Comparison of ENCODE assay signal across 1 cellular context in genomic region chr1:198268784-198269183, GRCh38.
TF ChIP-seq lines count a peak whose summit lies in the region.

No MANE protein-coding gene starts in this region.

TF ChIP-seq in endothelial cell of umbilical vein, 7 proteins besides CTCF, POLR2A, EP300 and RAD21 (continued from another document):
- TF ChIP-seq, protein P1, sequence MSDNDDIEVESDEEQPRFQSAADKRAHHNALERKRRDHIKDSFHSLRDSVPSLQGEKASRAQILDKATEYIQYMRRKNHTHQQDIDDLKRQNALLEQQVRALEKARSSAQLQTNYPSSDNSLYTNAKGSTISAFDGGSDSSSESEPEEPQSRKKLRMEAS (IDR thresholded peaks at IDR 0.05; ENCODE audit: insufficient read depth, insufficient read length), result no peak
- TF ChIP-seq EZH2 (IDR thresholded peaks at IDR 0.05; ENCODE audit: borderline replicate concordance, low read depth, low read length, severe bottlenecking) (no peak), JUN (IDR thresholded peaks at IDR 0.05; ENCODE audit: borderline replicate concordance, insufficient read depth, insufficient read length, low read depth) (no peak), FOS (IDR thresholded peaks at IDR 0.05; ENCODE audit: borderline replicate concordance, insufficient read depth, low read length) (no peak), POLR2AphosphoS5 (IDR thresholded peaks at IDR 0.05; ENCODE audit: insufficient read depth, low read depth, low read length) (no peak), MYC (IDR thresholded peaks at IDR 0.05; ENCODE audit: low read depth, low read length) (no peak)
